18 cellular contexts compared by ENCODE assay signal in the genomic region with DNA sequence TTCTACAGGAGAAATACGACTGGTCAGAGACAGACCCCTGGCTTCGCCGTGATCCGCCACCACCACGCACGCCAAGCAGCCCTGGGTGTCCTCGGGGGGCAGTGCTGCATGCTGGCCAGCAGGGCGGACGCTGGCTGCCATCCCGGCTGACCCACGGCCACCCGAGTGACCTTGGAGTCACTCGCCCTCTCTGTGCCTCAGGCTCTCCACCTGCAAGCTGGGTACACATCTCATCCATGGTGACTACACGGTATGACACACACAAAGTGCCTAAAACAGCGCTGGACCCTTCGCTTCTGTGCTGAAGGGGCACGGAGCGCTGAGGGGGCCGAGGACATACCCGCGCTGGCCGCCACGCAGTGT.
DNase-seq lines count a peak whose midpoint lies in the region; ATAC-seq and TF ChIP-seq lines count a peak whose summit lies in the region.
"Had no signal": no experiment of that assay in that cellular context is flagged by ENCODE, and none has a peak within 500 bp of the region (broad histone marks: within the 10 kb centered on the region; RNA-seq: fewer than 3 reads in every experiment).

No MANE protein-coding gene starts in this region.

- peaks cover 19% of the 10 kb centered on the region for H3K4me1 Mint-ChIP-seq in endodermal cell

- 0 out of 2 replicates have a peak, but pooled peaks have one; percentile 8 for TF ChIP-seq CTCF in WERI-Rb-1 (IDR thresholded peaks at IDR 0.05; ENCODE audit: low read depth, low read length)
- TF ChIP-seq CTCF in endodermal cell (conservative IDR thresholded peaks at IDR 0.05) = peak; percentile 57

- H3K9ac ChIP-seq in endodermal cell (ENCODE audit: extremely low read depth, low read length, poor library complexity, severe bottlenecking) = no peak overlapping the region

- H3K36me3 ChIP-seq in WERI-Rb-1 = no peaks in the 10 kb centered on the region
- H3K36me3 ChIP-seq in endodermal cell (ENCODE audit: control insufficient read depth, insufficient read depth, low read length) = no peaks in the 10 kb centered on the region
- H3K36me3 ChIP-seq: BE2C, HAP-1 had no signal

- no peak overlapping the region for H3K27ac Mint-ChIP-seq in endodermal cell
- H3K27ac Mint-ChIP-seq: CD4-positive, alpha-beta memory T cell had no signal

- peaks cover 9% of the 10 kb centered on the region for H3K9me3 Mint-ChIP-seq in endodermal cell

- no peak for DNase-seq in WERI-Rb-1
- DNase-seq in endodermal cell = peak; percentile 75
- DNase-seq in medulla oblongata (ENCODE audit: extremely low spot score) = peak; percentile 8
- DNase-seq in kidney tubule cell (ENCODE audit: low spot score) = no peak
- DNase-seq in activated naive CD4-positive, alpha-beta T cell treated with anti-CD3 and anti-CD28 coated beads, Interleukin-2, amount 50 U/mL, for 16 hours = no peak
- DNase-seq in NCI-H2171 treated with DMSO at 0.1 percent for 48 hours (lab: John Stamatoyannopoulos, UW) = no peak
- DNase-seq: BE2C; Calu3; CD4-positive, alpha-beta memory T cell; DMS53; KG1; NCI-H1436 treated with DMSO at 0.1 percent for 48 hours; NCI-H2081; NCI-H510A; NCI-H774 had no signal

- no peaks in the 10 kb centered on the region for H3K36me3 Mint-ChIP-seq in endodermal cell (ENCODE audit: low read depth)

- no peaks in the 10 kb centered on the region for H3K4me1 ChIP-seq in endodermal cell (ENCODE audit: control insufficient read depth, insufficient read depth, low read length)
- H3K4me1 ChIP-seq: BE2C, HAP-1 had no signal

- H3K9me3 ChIP-seq in WERI-Rb-1 (ENCODE audit: severe bottlenecking) = no peaks in the 10 kb centered on the region
- peaks cover 5% of the 10 kb centered on the region for H3K9me3 ChIP-seq in endodermal cell (ENCODE audit: control insufficient read depth, low read length)
- H3K9me3 ChIP-seq: BE2C had no signal

- H3K27me3 ChIP-seq in WERI-Rb-1 (ENCODE audit: insufficient read depth, low read depth, severe bottlenecking) (peaks cover 80% of the 10 kb centered on the region), endodermal cell (ENCODE audit: control insufficient read depth, insufficient read depth, low read length, poor library complexity, severe bottlenecking) (no peaks in the 10 kb centered on the region)
- H3K27me3 ChIP-seq: BE2C had no signal

- no peak for ATAC-seq in HG02973 (IDR thresholded peaks at IDR 0.05; ENCODE audit: unreplicated experiment)

- H3K4me3 Mint-ChIP-seq in endodermal cell = no peak overlapping the region

- peaks cover 5% of the 10 kb centered on the region for H3K27me3 Mint-ChIP-seq in endodermal cell (ENCODE audit: insufficient read depth)

- H3K27ac ChIP-seq in WERI-Rb-1 = no peak overlapping the region
- H3K27ac ChIP-seq in endodermal cell (ENCODE audit: low read depth, low read length) = no peak overlapping the region
- H3K27ac ChIP-seq: RWPE1 had no signal

- 90 to 97% methylated on average over 21 to 23 of the region's 23 CpGs for WGBS in endodermal cell (ENCODE audit: insufficient coverage in 1 of 2, insufficient read length in 1 of 2), 2 experiments

- H3K4me3 ChIP-seq in WERI-Rb-1 (ENCODE audit: low read depth, low read length) = no peak overlapping the region
- H3K4me3 ChIP-seq in endodermal cell (ENCODE audit: low read length) = no peak overlapping the region
- H3K4me3 ChIP-seq: HAP-1 had no signal

Comparison
In these comparisons a context has a peak if more than half of its experiments do, and no peak if none do; other contexts are left out.
1. DNase-seq: peak in endodermal cell (single experiment) and medulla oblongata (single experiment); none in WERI-Rb-1 (single experiment), kidney tubule cell (single experiment), activated naive CD4-positive, alpha-beta T cell treated with anti-CD3 and anti-CD28 coated beads, Interleukin-2, amount 50 U/mL, for 16 hours (single experiment) and NCI-H2171 treated with DMSO at 0.1 percent for 48 hours (single experiment).